Comparison of ENCODE assay signal across 22 cellular contexts in the genomic region with DNA sequence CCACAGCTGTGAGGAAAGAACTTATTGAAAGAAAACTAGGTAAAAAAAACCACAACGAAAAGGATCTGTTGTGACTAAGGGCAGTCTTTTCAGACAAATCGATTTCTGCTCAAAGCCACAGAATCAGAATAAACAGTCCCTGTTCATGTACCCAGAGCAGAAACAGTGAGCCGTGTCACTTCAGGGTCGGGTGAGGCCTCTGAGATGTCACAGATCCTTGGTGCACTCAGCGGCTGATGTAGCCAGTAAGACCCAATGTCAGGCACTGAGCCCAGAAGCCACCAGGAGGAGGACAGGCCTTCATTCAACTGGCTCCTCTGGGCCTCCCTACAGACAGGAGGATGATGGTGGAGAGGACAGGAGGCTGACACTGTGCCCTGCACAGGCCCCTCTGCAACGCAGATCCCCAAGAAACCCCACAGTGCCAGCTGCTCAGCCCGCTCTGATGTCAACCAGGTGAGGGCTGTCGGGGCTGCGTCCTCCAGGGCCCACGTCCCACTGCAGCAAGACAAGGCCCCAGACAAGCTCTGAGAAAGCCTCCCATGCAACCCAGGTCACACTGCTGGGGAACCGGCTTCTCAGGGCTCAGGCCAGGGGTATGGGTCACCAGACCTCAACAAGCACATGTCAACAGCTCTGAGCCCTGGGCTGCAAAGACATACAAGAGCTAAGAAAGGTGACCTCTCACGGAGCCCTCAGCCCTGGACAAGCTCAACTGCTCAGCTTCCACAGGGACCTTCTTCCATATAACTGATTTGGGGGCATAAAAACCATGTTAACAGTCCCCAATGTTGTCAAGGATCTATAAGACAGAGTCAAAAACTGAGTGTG.
"Had no signal": no experiment of that assay in that cellular context is flagged by ENCODE, and none has a peak within 500 bp of the region (broad histone marks: within the 10 kb centered on the region; RNA-seq: fewer than 3 reads in every experiment).

No MANE protein-coding gene starts in this region.

- H3K27ac ChIP-seq: body of pancreas, colonic mucosa, esophagus squamous epithelium, transverse colon had no signal

- H3K36me3 ChIP-seq: colonic mucosa, esophagus squamous epithelium, transverse colon had no signal

- H3K4me3 Mint-ChIP-seq: activated B cell treated with CpG ODN at 0.5 μM for 24 hours; activated CD4-positive, alpha-beta T cell treated with anti-CD3 and anti-CD28 coated beads, Interleukin-2, amount 10 ng/mL, durations not matched to agents 24 days and 14 days; activated CD8-positive, alpha-beta T cell treated with anti-CD3 and anti-CD28 coated beads, Interleukin-2, amount 10 ng/mL, durations not matched to agents 7 days and 5 days; activated naive CD4-positive, alpha-beta T cell treated with anti-CD3 and anti-CD28 coated beads, Interleukin-2, amount 50 U/mL, for 24 hours; natural killer cell treated with Interleukin-12 subunit alpha and Interleukin-12 subunit beta and Interleukin-15 and Interleukin-18, amount 100 ng/mL, for 72 hours had no signal

- H3K9me3 Mint-ChIP-seq: activated B cell treated with CpG ODN at 0.5 μM for 24 hours; activated CD4-positive, alpha-beta T cell treated with anti-CD3 and anti-CD28 coated beads, Interleukin-2, amount 10 ng/mL, durations not matched to agents 24 days and 14 days; activated naive CD4-positive, alpha-beta T cell treated with anti-CD3 and anti-CD28 coated beads, Interleukin-2, amount 50 U/mL, for 24 hours; natural killer cell treated with Interleukin-12 subunit alpha and Interleukin-12 subunit beta and Interleukin-15 and Interleukin-18, amount 100 ng/mL, for 72 hours had no signal

- ATAC-seq: activated CD8-positive, alpha-beta T cell treated with anti-CD3 and anti-CD28 coated beads, Interleukin-2, amount 10 ng/mL, durations not matched to agents 7 days and 5 days; body of pancreas had no signal

- H3K4me3 ChIP-seq: body of pancreas, colonic mucosa, esophagus squamous epithelium, transverse colon had no signal

- H3K27me3 Mint-ChIP-seq: activated B cell treated with CpG ODN at 0.5 μM for 24 hours; activated naive CD4-positive, alpha-beta T cell treated with anti-CD3 and anti-CD28 coated beads, Interleukin-2, amount 50 U/mL, for 24 hours had no signal

- H3K27me3 ChIP-seq: body of pancreas, colonic mucosa, esophagus squamous epithelium, transverse colon had no signal

- H3K9me3 ChIP-seq: body of pancreas, colonic mucosa, esophagus squamous epithelium, transverse colon had no signal

- DNase-seq: activated B cell treated with CpG ODN at 0.5 μM for 24 hours; activated CD4-positive, alpha-beta T cell treated with anti-CD3 and anti-CD28 coated beads, Interleukin-2, amount 10 ng/mL, durations not matched to agents 24 days and 14 days; activated CD8-positive, alpha-beta memory T cell treated with anti-CD3 and anti-CD28 coated beads, Interleukin-2, amount 50 U/mL, for 4 hours; activated CD8-positive, alpha-beta T cell treated with anti-CD3 and anti-CD28 coated beads, Interleukin-2, amount 10 ng/mL, durations not matched to agents 7 days and 5 days; activated effector memory CD4-positive, alpha-beta T cell treated with anti-CD3 and anti-CD28 coated beads, Interleukin-2, amount 50 U/mL, for 16 hours; activated T-cell treated with anti-CD3 and anti-CD28 coated beads, Interleukin-2, amount 50 U/mL, for 48 hours; amniotic stem cell; central memory CD4-positive, alpha-beta T cell; colonic mucosa; esophagus squamous epithelium; glutamatergic neuron; kidney glomerular epithelial cell; left ventricle myocardium superior; mesenchymal stem cell; stimulated activated CD4-positive, alpha-beta T cell treated with anti-CD3 and anti-CD28 coated beads, Interleukin-12 subunit alpha, Interleukin-12 subunit beta, amount 100 ng/mL, for 4 hours; stimulated activated CD4-positive, alpha-beta T cell treated with anti-CD3 and anti-CD28 coated beads, Interleukin-2, amount 100 ng/mL, for 24 hours; substantia nigra; SW 1271; transverse colon had no signal

- H3K27ac Mint-ChIP-seq: activated B cell treated with CpG ODN at 0.5 μM for 24 hours; activated CD4-positive, alpha-beta T cell treated with anti-CD3 and anti-CD28 coated beads, Interleukin-2, amount 10 ng/mL, durations not matched to agents 24 days and 14 days; activated CD8-positive, alpha-beta T cell treated with anti-CD3 and anti-CD28 coated beads, Interleukin-2, amount 10 ng/mL, durations not matched to agents 7 days and 5 days; activated naive CD4-positive, alpha-beta T cell treated with anti-CD3 and anti-CD28 coated beads, Interleukin-2, amount 50 U/mL, for 24 hours; natural killer cell treated with Interleukin-12 subunit alpha and Interleukin-12 subunit beta and Interleukin-15 and Interleukin-18, amount 100 ng/mL, for 72 hours had no signal

- H3K4me1 Mint-ChIP-seq: activated B cell treated with CpG ODN at 0.5 μM for 24 hours; activated CD4-positive, alpha-beta T cell treated with anti-CD3 and anti-CD28 coated beads, Interleukin-2, amount 10 ng/mL, durations not matched to agents 24 days and 14 days; activated naive CD4-positive, alpha-beta T cell treated with anti-CD3 and anti-CD28 coated beads, Interleukin-2, amount 50 U/mL, for 24 hours had no signal
